Comparison of ENCODE assay signal across 8 cellular contexts in the genomic region with DNA sequence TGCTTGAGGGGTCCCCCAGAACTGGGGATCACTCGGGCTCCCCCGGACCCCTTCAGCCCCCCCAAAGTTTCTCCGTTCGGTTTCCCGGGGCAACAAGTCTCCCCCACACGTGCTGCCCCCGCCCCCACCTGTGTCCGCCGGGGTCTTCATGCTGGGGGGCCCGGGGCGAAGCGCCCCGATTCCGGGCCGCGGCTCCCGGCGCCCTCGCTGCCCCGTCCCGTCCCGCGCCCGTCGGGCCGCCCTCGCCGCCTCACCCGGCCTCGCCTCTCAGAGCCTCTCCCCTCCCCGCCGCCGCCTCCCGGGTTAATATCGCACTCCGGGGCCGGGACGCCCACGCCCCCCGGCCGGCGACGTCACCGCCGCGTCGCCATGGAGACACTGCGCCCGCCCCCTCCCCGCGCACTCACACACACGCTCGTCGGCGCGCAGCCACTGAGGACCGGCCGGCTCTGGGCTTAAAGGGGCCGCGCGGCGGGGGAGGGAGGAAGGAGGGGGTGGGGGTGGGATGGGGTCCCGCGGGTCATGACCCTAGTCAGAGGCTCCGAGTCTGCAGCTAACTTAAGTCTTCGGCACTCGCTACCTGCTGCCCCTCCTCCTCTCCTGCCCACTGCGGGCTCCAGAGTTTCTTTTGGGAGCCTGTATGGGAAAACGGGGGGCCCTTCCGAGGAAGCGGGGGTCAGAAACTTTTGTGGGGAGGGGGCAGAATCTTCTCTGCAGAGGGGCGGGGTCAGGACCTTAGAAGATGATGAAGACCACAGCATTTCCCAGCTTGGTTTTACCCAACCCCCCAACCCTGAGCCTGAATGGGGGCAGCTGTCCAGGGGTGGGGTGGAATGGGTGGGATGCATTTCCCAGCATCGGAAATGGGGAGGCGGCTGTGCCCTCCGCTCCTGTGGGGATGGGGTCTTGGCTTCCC. TPM values are rescaled to one million over a fixed set of nuclear protein-coding genes. Genes with fewer than 3 reads are reported as not detected.
DNase-seq lines count a peak whose midpoint lies in the region; ATAC-seq and TF ChIP-seq lines count a peak whose summit lies in the region.

TSS of gene ERF (minus strand) at position 279 of the 916 bp plus-strand sequence. CDS start at position 150, 129 bp downstream.

- H2AK5ac ChIP-seq in H9 (ENCODE audit: insufficient read length, low read length), result no peak within 1 kb of the TSS

- no peak within 1 kb of the TSS for H4K8ac ChIP-seq in H9 (replicated peaks; ENCODE audit: insufficient read length, low read depth, low read length)

- H2BK5ac ChIP-seq in H9 (ENCODE audit: insufficient read length, low read length), result no peak within 1 kb of the TSS

- H3K23me2 ChIP-seq in H9 (ENCODE audit: insufficient read length, low read depth, low read length, poor library complexity, severe bottlenecking), result peaks cover 14% of the 10 kb centered on the region

- H2BK12ac ChIP-seq in H9 (ENCODE audit: insufficient read length, low read depth, low read length), result no peak within 1 kb of the TSS

- peak within 1 kb of the TSS; percentile 53 for H2BK120ac ChIP-seq in H9 (ENCODE audit: low read depth, low read length, poor library complexity, severe bottlenecking)

- H3K4ac ChIP-seq in H9 (ENCODE audit: low read depth, low read length), result no peak within 1 kb of the TSS; the same call in 1 of the 2 replicates

- H3K27me3 ChIP-seq in DOHH2 (ENCODE audit: control insufficient read depth, low read length) (peaks cover 10% of the 10 kb centered on the region), H9 (ENCODE audit: insufficient read depth, low read length) (no peaks in the 10 kb centered on the region), parathyroid adenoma (ENCODE audit: control insufficient read depth, insufficient read depth, low read length) (no peaks in the 10 kb centered on the region), thyroid gland (no peaks in the 10 kb centered on the region)

- no CpG with 5 or more reads among the region's 75 CpGs for WGBS in H9 (ENCODE audit: extremely low coverage, insufficient read length, low lambda C conversion rate)
- whole genome bisulfite sequencing in thyroid gland, 2 donors, result 0 to 1% methylated on average over 4 to 24 of the region's 75 CpGs

- peak within 1 kb of the TSS; percentile 96 for H3K14ac ChIP-seq in H9 (ENCODE audit: insufficient read depth, low read length)

- intact Hi-C loops in Right ventricle myocardium inferior (cut with DNase I) (loop anchor here (1.0 to 5.0 kb wide), 3 partner anchors 14 to 167 kb away; partner anchors contain the start of gene CIC), thyroid gland (cut with DNase I) (no loop called here)

- H3K9me3 ChIP-seq in DOHH2 (ENCODE audit: control insufficient read depth, insufficient read depth, low read length) (no peaks in the 10 kb centered on the region), H9 (ENCODE audit: control insufficient read depth, low read depth, low read length) (no peaks in the 10 kb centered on the region), parathyroid adenoma (ENCODE audit: control insufficient read depth, low read length) (no peaks in the 10 kb centered on the region), thyroid gland (no peaks in the 10 kb centered on the region)

- no peak within 1 kb of the TSS for H4K5ac ChIP-seq in H9 (ENCODE audit: insufficient read length, low read depth, low read length)

- H4K20me1 ChIP-seq in DOHH2 (ENCODE audit: control insufficient read depth, insufficient read depth, low read depth, low read length) (no peaks in the 10 kb centered on the region; the same call in 1 of the 2 replicates), H9 (ENCODE audit: control insufficient read depth, insufficient read depth, insufficient read length) (no peaks in the 10 kb centered on the region)

- no peak within 1 kb of the TSS for H3K56ac ChIP-seq in H9 (ENCODE audit: insufficient read length, low read depth, low read length)

- peaks cover 19% of the 10 kb centered on the region for H3K27me3 Mint-ChIP-seq in H9 (ENCODE audit: low read depth)
- peaks cover 8% of the 10 kb centered on the region for H3K27me3 Mint-ChIP-seq in activated naive CD8-positive, alpha-beta T cell treated with anti-CD3 and anti-CD28 coated beads, Interleukin-2, amount 10 ng/mL, durations not matched to agents 7 days and 5 days

- no peak within 1 kb of the TSS for H4K91ac ChIP-seq in H9 (ENCODE audit: insufficient read length, low read depth, low read length)

- no peak within 1 kb of the TSS for H2BK20ac ChIP-seq in H9 (ENCODE audit: low read depth, low read length, poor library complexity, severe bottlenecking)

- peak within 1 kb of the TSS; percentile 76 to 81 for H3K4me3 Mint-ChIP-seq in H9
- H3K4me3 Mint-ChIP-seq in activated naive CD8-positive, alpha-beta T cell treated with anti-CD3 and anti-CD28 coated beads, Interleukin-2, amount 10 ng/mL, durations not matched to agents 7 days and 5 days, result peak within 1 kb of the TSS; percentile 79

- TF ChIP-seq POLR2A in NB4 (IDR thresholded peaks at IDR 0.05; ENCODE audit: extremely low read depth, insufficient read length) (peak; percentile 37), thyroid gland (IDR thresholded peaks at IDR 0.05) (peak; percentile 79 to 96)

- H3K4me3 ChIP-seq in DOHH2 (ENCODE audit: low read length), result peak within 1 kb of the TSS; percentile 93
- H3K4me3 ChIP-seq in NB4 (ENCODE audit: low read depth, low read length), result peak within 1 kb of the TSS; percentile 67
- H3K4me3 ChIP-seq in parathyroid adenoma (ENCODE audit: low read depth, low read length), result peak within 1 kb of the TSS; percentile 98
- peak within 1 kb of the TSS; percentile 82 to 93 (median 91) for H3K4me3 ChIP-seq in thyroid gland (replicated peaks in 1 of 3)

- no peaks in the 10 kb centered on the region for H3K9me3 Mint-ChIP-seq in H9
- H3K9me3 Mint-ChIP-seq in activated naive CD8-positive, alpha-beta T cell treated with anti-CD3 and anti-CD28 coated beads, Interleukin-2, amount 10 ng/mL, durations not matched to agents 7 days and 5 days, result no peaks in the 10 kb centered on the region

- H3K4me1 Mint-ChIP-seq in H9, result peaks cover 22 to 37% of the 10 kb centered on the region in 2 experiments
- H3K4me1 Mint-ChIP-seq in activated naive CD8-positive, alpha-beta T cell treated with anti-CD3 and anti-CD28 coated beads, Interleukin-2, amount 10 ng/mL, durations not matched to agents 7 days and 5 days, result peaks cover 28% of the 10 kb centered on the region

- TF ChIP-seq CTCF in DOHH2 (IDR thresholded peaks at IDR 0.05; ENCODE audit: low read depth, low read length, poor library complexity, severe bottlenecking) (no peak), H9 (conservative IDR thresholded peaks at IDR 0.05) (no peak), NB4 (IDR thresholded peaks at IDR 0.05; ENCODE audit: low read depth, low read length) (no peak), parathyroid adenoma (IDR thresholded peaks at IDR 0.05) (no peak), thyroid gland (IDR thresholded peaks at IDR 0.05) (peak in 1 of 6 experiments; percentile 7)

- H3K36me3 Mint-ChIP-seq in H9 (ENCODE audit: insufficient read depth in 1 of 3, low read depth in 3 of 3), result peaks cover 2 to 7% (median 4%) of the 10 kb centered on the region in 3 experiments; a peak in 3 of 7 replicates
- H3K36me3 Mint-ChIP-seq in activated naive CD8-positive, alpha-beta T cell treated with anti-CD3 and anti-CD28 coated beads, Interleukin-2, amount 10 ng/mL, durations not matched to agents 7 days and 5 days, result no peaks in the 10 kb centered on the region

- no peaks in the 10 kb centered on the region for H3K9me2 ChIP-seq in DOHH2 (replicated peaks; ENCODE audit: control insufficient read depth, low read length)

- peaks cover 45% of the 10 kb centered on the region for H3K79me2 ChIP-seq in DOHH2 (ENCODE audit: control insufficient read depth, low read length)
- H3K79me2 ChIP-seq in H9 (ENCODE audit: insufficient read depth, low read length), result peaks cover 5% of the 10 kb centered on the region; the same call in 1 of the 2 replicates
- H3K79me2 ChIP-seq in parathyroid adenoma, result peaks cover 2% of the 10 kb centered on the region

- H3K36me3 ChIP-seq in DOHH2 (ENCODE audit: control insufficient read depth, low read length) (peaks cover 32% of the 10 kb centered on the region), parathyroid adenoma (ENCODE audit: control insufficient read depth, insufficient read depth, low read length) (no peaks in the 10 kb centered on the region), thyroid gland (no peaks in the 10 kb centered on the region)

- H3K79me1 ChIP-seq in H9 (ENCODE audit: insufficient read depth, low read depth, low read length, poor library complexity, severe bottlenecking), result no peaks in the 10 kb centered on the region

- peak; percentile 63 for ATAC-seq in activated naive CD8-positive, alpha-beta T cell treated with anti-CD3 and anti-CD28 coated beads, Interleukin-2, amount 10 ng/mL, durations not matched to agents 7 days and 5 days (ENCODE audit: low read depth)
- ATAC-seq in Right ventricle myocardium inferior, result peak; percentile 85

- no peaks in the 10 kb centered on the region for H3F3A ChIP-seq in DOHH2 (ENCODE audit: control insufficient read depth, insufficient read depth)

- H3K4me1 ChIP-seq in DOHH2 (ENCODE audit: control insufficient read depth, low read length), result peaks cover 29% of the 10 kb centered on the region
- peaks cover 6% of the 10 kb centered on the region; the same call in 1 of the 2 replicates for H3K4me1 ChIP-seq in H9 (ENCODE audit: insufficient read depth, low read length)
- peaks cover 17% of the 10 kb centered on the region for H3K4me1 ChIP-seq in parathyroid adenoma
- peaks cover 26 to 46% of the 10 kb centered on the region in 2 donors for H3K4me1 ChIP-seq in thyroid gland

- H3K4me2 ChIP-seq in DOHH2 (ENCODE audit: low read length) (peak within 1 kb of the TSS; percentile 74), H9 (ENCODE audit: insufficient read depth, insufficient read length, low read length) (peak within 1 kb of the TSS; percentile 61), parathyroid adenoma (ENCODE audit: low read length) (peak within 1 kb of the TSS; percentile 86)

- POLR2A ChIA-PET in activated naive CD8-positive, alpha-beta T cell treated with anti-CD3 and anti-CD28 coated beads, Interleukin-2, amount 10 ng/mL, durations not matched to agents 7 days and 5 days (lab: Charles Lee), result interaction anchor here (0.7 to 1.3 kb wide), 7 partner anchors 10 to 56 kb away, joined by 3 to 5 read pairs (median 4); partner anchors contain the start of gene PAFAH1B3

- H3K27ac ChIP-seq in DOHH2 (ENCODE audit: low read depth, low read length), result peak within 1 kb of the TSS; percentile 80
- H3K27ac ChIP-seq in H9 (ENCODE audit: insufficient read length, low read depth, low read length), result no peak within 1 kb of the TSS
- peak within 1 kb of the TSS; percentile 95 for H3K27ac ChIP-seq in parathyroid adenoma
- peak within 1 kb of the TSS; percentile 94 to 97 (median 97) for H3K27ac ChIP-seq in thyroid gland

- peak within 1 kb of the TSS; percentile 81 to 94 (median 90); a peak in 4 of 7 replicates for H3K27ac Mint-ChIP-seq in H9
- H3K27ac Mint-ChIP-seq in activated naive CD8-positive, alpha-beta T cell treated with anti-CD3 and anti-CD28 coated beads, Interleukin-2, amount 10 ng/mL, durations not matched to agents 7 days and 5 days, result peak within 1 kb of the TSS; percentile 82

- H3K18ac ChIP-seq in H9 (ENCODE audit: insufficient read length, low read depth, low read length), result peak within 1 kb of the TSS; percentile 88

- DNase-seq in H9, result peak; percentile 93
- DNase-seq in NB4 (ENCODE audit: low read depth), result peak; percentile 87
- DNase-seq in SW 1271 (lab: John Stamatoyannopoulos, UW), result peak; percentile 44 to 68
- peak; percentile 96 for DNase-seq in activated naive CD8-positive, alpha-beta T cell treated with anti-CD3 and anti-CD28 coated beads, Interleukin-2, amount 10 ng/mL, durations not matched to agents 7 days and 5 days
- DNase-seq in Right ventricle myocardium inferior (ENCODE audit: missing footprints), result peak; percentile 98
- DNase-seq in thyroid gland, result peak; percentile 91 to 92

- H2BK15ac ChIP-seq in H9 (ENCODE audit: low read depth, low read length), result no peak within 1 kb of the TSS

- H3T11ph ChIP-seq in H9 (ENCODE audit: low read length), result no peak within 1 kb of the TSS

- H2AFZ ChIP-seq in H9 (ENCODE audit: low read length) (no peak within 1 kb of the TSS), parathyroid adenoma (peak within 1 kb of the TSS; percentile 77)

- peak within 1 kb of the TSS; percentile 70 for H3K9ac ChIP-seq in H9 (ENCODE audit: extremely low read depth, insufficient read length, low read length)
- H3K9ac ChIP-seq in parathyroid adenoma, result peak within 1 kb of the TSS; percentile 86

- H3K23ac ChIP-seq in H9 (ENCODE audit: insufficient read length, low read depth, low read length), result no peak within 1 kb of the TSS

RNA-seq across cellular contexts. Expression of gene ERF, which starts in this region (rescaled TPM):
- 120 and 126 TPM in 2 replicates for total RNA-seq in H9 (2021)
- 10 to 100 TPM; 51.1 to 57.5 TPM for total RNA-seq in activated naive CD8-positive, alpha-beta T cell treated with anti-CD3 and anti-CD28 coated beads, Interleukin-2, amount 10 ng/mL, durations not matched to agents 7 days and 5 days
- total RNA-seq in Right ventricle myocardium inferior, result 44.4 TPM
- 10 to 100 TPM; 27.5 to 50.2 (median 39.2) TPM for total RNA-seq in thyroid gland
